In the genomic region with DNA sequence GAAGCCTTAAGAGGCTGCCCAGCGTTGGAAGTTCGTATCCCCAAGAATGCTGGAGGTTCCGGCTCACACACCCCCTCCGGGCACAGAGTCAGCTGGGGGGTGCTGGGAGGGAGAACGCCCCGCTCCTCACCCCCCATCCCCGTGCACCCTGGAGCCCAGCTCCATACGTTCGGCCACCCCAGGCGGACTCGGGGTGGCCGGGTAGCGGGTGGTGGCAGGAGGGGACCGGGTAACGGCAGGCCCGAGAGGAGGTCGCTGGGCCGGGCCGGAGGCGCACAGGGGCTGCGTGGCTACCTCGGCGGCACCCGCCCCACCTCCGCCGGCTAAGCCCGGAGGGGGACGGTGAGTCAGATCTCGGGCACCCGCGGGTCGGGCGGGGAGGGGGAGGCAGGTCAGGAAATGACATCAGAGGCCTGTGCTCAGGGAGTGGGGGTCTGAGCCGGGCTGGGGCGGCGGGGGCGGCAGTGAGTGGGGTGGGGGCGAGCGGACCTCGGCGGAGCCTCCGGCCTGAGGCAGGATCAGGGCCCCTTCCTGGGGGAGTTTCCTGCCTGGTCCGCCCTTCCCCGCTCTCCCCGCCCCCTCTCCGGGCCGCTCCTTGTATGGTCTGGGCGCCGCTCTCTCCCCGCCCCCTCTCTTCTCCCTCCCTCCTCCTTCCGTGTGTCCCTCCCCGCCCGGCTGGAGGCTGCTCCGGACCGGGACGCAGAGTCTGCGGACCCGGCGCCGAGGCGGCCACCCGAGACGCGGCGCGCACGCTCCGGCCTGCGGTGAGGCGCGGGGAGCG, we compare ENCODE assay signal across 8 cellular contexts. TPM values are rescaled to one million over a fixed set of nuclear protein-coding genes. Genes with fewer than 3 reads are reported as not detected.
DNase-seq lines count a peak whose midpoint lies in the region; ATAC-seq and TF ChIP-seq lines count a peak whose summit lies in the region.

A gene with protein sequence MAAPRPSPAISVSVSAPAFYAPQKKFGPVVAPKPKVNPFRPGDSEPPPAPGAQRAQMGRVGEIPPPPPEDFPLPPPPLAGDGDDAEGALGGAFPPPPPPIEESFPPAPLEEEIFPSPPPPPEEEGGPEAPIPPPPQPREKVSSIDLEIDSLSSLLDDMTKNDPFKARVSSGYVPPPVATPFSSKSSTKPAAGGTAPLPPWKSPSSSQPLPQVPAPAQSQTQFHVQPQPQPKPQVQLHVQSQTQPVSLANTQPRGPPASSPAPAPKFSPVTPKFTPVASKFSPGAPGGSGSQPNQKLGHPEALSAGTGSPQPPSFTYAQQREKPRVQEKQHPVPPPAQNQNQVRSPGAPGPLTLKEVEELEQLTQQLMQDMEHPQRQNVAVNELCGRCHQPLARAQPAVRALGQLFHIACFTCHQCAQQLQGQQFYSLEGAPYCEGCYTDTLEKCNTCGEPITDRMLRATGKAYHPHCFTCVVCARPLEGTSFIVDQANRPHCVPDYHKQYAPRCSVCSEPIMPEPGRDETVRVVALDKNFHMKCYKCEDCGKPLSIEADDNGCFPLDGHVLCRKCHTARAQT (plus strand): TSS at position 700 of the 781 bp plus-strand sequence. CDS start 227 bp downstream, outside the sequence.

- no peaks in the 10 kb centered on the region for H3K9me3 Mint-ChIP-seq in activated CD4-positive, alpha-beta T cell treated with anti-CD3 and anti-CD28 coated beads for 36 hours (ENCODE audit: low read depth)
- H3K9me3 Mint-ChIP-seq in chondrocyte (ENCODE audit: low read depth): no peaks in the 10 kb centered on the region

- peak; percentile 81 for ATAC-seq in GM18907 (IDR thresholded peaks at IDR 0.05; ENCODE audit: unreplicated experiment)
- peak; percentile 70 for ATAC-seq in HG03139 (IDR thresholded peaks at IDR 0.05; ENCODE audit: unreplicated experiment)
- ATAC-seq in activated CD4-positive, alpha-beta T cell treated with anti-CD3 and anti-CD28 coated beads for 36 hours: peak; percentile 79

- peak within 1 kb of the TSS; percentile 82 for H3K4me3 Mint-ChIP-seq in activated CD4-positive, alpha-beta T cell treated with anti-CD3 and anti-CD28 coated beads for 36 hours
- peak within 1 kb of the TSS; percentile 89 for H3K4me3 Mint-ChIP-seq in chondrocyte (ENCODE audit: unreplicated experiment)

- H3K4me1 Mint-ChIP-seq in activated CD4-positive, alpha-beta T cell treated with anti-CD3 and anti-CD28 coated beads for 36 hours: peaks cover 33% of the 10 kb centered on the region
- H3K4me1 Mint-ChIP-seq in chondrocyte (ENCODE audit: low read depth): peaks cover 21% of the 10 kb centered on the region

- DNase-seq in AG04449 (ENCODE audit: low read depth, low spot score) (peak; percentile 82), NCI-H446 treated with DMSO at 0.1 percent for 48 hours (lab: John Stamatoyannopoulos, UW) (peak; percentile 69), chondrocyte (ENCODE audit: low spot score) (peak; percentile 97), kidney glomerular epithelial cell (lab: John Stamatoyannopoulos, UW) (peak; percentile 88)
- peak; percentile 94 for DNase-seq in activated CD4-positive, alpha-beta T cell treated with anti-CD3 and anti-CD28 coated beads for 36 hours
- DNase-seq in stimulated activated CD4-positive, alpha-beta T cell treated with anti-CD3 and anti-CD28 coated beads, Interleukin-1b, Interleukin-23, amount 100 ng/mL, for 24 hours (ENCODE audit: low read depth in 4 of 4, low spot score in 1 of 4): peak; percentile 65 to 89 (median 72)

- H3K27ac Mint-ChIP-seq in activated CD4-positive, alpha-beta T cell treated with anti-CD3 and anti-CD28 coated beads for 36 hours: peak within 1 kb of the TSS; percentile 89
- H3K27ac Mint-ChIP-seq in chondrocyte (ENCODE audit: unreplicated experiment): peak within 1 kb of the TSS; percentile 98

- H3K4me3 ChIP-seq in AG04449 (ENCODE audit: low read depth, low read length): peak within 1 kb of the TSS; percentile 91

- POLR2A ChIA-PET in AG04449 (lab: Yijun Ruan, JAX): interaction anchor here (0.6 to 7.0 kb wide), 11 partner anchors 9 to 141 kb away, joined by 3 to 104 read pairs (median 4); a partner anchor contains a TSS
- POLR2A ChIA-PET in activated CD4-positive, alpha-beta T cell treated with anti-CD3 and anti-CD28 coated beads for 36 hours (lab: Charles Lee): interaction anchor here (0.6 to 1.3 kb wide), 3 partner anchors 15 to 134 kb away, joined by 3 to 7 read pairs (median 3); no protein-coding TSS in a partner anchor

- peaks cover 5% of the 10 kb centered on the region for H3K36me3 Mint-ChIP-seq in activated CD4-positive, alpha-beta T cell treated with anti-CD3 and anti-CD28 coated beads for 36 hours (ENCODE audit: low read depth)
- peaks cover 6% of the 10 kb centered on the region for H3K36me3 Mint-ChIP-seq in chondrocyte (ENCODE audit: low read depth)

- intact Hi-C loops in activated CD4-positive, alpha-beta T cell treated with anti-CD3 and anti-CD28 coated beads for 36 hours (cut with DNase I, micrococcal nuclease): loop anchor here (1.0 to 10.0 kb wide), 12 partner anchors 19 to 576 kb away; a partner anchor contains a TSS

- CTCF ChIA-PET in AG04449 (lab: Yijun Ruan, JAX): interaction anchor here (0.6 to 3.1 kb wide), 32 partner anchors 9 to 364 kb away, joined by 3 to 70 read pairs (median 5); a partner anchor contains a TSS
- CTCF ChIA-PET in activated CD4-positive, alpha-beta T cell treated with anti-CD3 and anti-CD28 coated beads for 36 hours (lab: Charles Lee): interaction anchor here (0.5 to 3.3 kb wide), 16 partner anchors 12 to 120 kb away, joined by 3 to 19 read pairs (median 4); no protein-coding TSS in a partner anchor

- no peak for TF ChIP-seq CTCF in AG04449 (IDR thresholded peaks at IDR 0.05; ENCODE audit: insufficient read depth, low read length, missing control alignments)
- TF ChIP-seq CTCF in chondrocyte (IDR thresholded peaks at IDR 0.05): no peak

- H3K27me3 Mint-ChIP-seq in activated CD4-positive, alpha-beta T cell treated with anti-CD3 and anti-CD28 coated beads for 36 hours: no peaks in the 10 kb centered on the region
- H3K27me3 Mint-ChIP-seq in chondrocyte (ENCODE audit: low read depth): no peaks in the 10 kb centered on the region

RNA-seq across cellular contexts. Expression of the gene that starts here (rescaled TPM):
- 100 to 1,000 TPM; 103 to 148 TPM for total RNA-seq in activated CD4-positive, alpha-beta T cell treated with anti-CD3 and anti-CD28 coated beads for 36 hours
- 241 to 386 TPM (median 384 TPM) in 3 replicates for total RNA-seq in chondrocyte

Comparison
In these comparisons a context has a peak if more than half of its experiments do, and no peak if none do; other contexts are left out.
1. Peak in every context shown above with its lines: DNase-seq, ATAC-seq and H3K4me3 ChIP-seq.